Comparison of ENCODE assay signal across 8 cellular contexts in the genomic region with DNA sequence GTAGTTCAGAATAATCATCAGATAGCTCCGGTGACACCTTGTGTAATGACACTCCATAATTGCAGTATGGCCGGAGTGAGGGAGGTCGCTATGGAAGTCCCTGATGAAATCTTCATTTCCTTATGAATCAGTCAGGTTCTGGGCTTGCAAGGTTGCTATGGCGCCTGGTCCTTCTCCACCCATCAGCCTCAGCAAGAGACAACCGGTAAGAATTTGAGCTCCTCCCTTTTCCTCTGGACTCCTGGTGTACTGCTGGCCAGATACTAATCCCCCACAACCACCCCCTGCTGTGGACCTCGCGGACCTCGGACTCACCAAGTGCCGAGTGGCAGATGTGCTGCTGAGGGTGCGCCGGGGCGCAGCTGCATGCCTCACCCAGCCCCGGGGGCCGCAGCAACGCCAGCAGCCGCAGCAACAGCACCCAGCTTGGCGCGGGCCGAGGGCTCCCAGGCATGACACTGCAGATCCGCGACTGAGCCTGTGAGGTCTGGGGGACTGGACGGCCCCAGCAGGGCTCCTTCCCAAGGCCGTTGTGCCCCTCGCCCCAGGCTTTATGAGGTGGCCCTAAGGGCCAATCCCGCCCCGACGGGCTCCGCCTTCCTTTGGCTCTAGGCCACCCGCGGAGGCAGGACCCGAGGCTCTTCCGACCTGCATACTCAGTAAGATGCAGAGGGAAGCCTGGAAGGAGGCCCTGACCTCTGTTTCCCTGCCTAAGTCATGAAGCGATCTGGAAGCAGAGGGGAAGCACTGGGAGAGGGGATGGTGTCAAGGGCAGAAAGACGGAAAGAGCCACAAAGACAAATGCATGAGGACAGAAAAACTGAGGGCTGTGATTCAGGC. TPM values are rescaled to one million over a fixed set of nuclear protein-coding genes. Genes with fewer than 3 reads are reported as not detected.
DNase-seq lines count a peak whose midpoint lies in the region; ATAC-seq, FAIRE-seq and TF ChIP-seq lines count a peak whose summit lies in the region.

Gene TIMP4 (minus strand): TSS at position 526 of the 840 bp plus-strand sequence. CDS start 72 bp downstream, at position 454.

- intact Hi-C loops in K562 (cut with micrococcal nuclease) = no loop called here

- 3% methylated on average over 34 of the region's 34 CpGs for WGBS in K562 (ENCODE audit: insufficient coverage, low coverage, missing lambda C conversion rate)

- ATAC-seq in K562 (peak; percentile 63), HG03378 (IDR thresholded peaks at IDR 0.05; ENCODE audit: unreplicated experiment) (no peak)
- ATAC-seq in stimulated activated memory B cell treated with anti-CD40 and anti-IgM and Interleukin-4, amounts not matched to agents 10 μg/mL and 1 μg/mL and 100 μg/mL, for 72 hours = peak; percentile 11

- peaks cover 34% of the 10 kb centered on the region for H3K27me3 Mint-ChIP-seq in stimulated activated memory B cell treated with anti-CD40 and anti-IgM and Interleukin-4, amounts not matched to agents 10 μg/mL and 1 μg/mL and 100 μg/mL, for 72 hours

- H3K4me1 ChIP-seq in K562 (replicated peaks in 1 of 2; ENCODE audit: control insufficient read depth in 2 of 2, insufficient read depth in 2 of 2, low read length in 2 of 2) = peaks cover 4 to 6% of the 10 kb centered on the region in 2 experiments; a peak in 2 of 5 replicates

- H4K20me1 ChIP-seq in K562 (replicated peaks; ENCODE audit: control insufficient read depth, insufficient read depth, low read length) = 0 out of 2 replicates have a peak, but pooled peaks cover 3% of the 10 kb centered on the region

- H3K4me3 ChIP-seq in K562 = no peak within 1 kb of the TSS

- in situ Hi-C loops in K562 (cut with MboI) = no loop called here
- in situ Hi-C loops in GM13977 (cut with MboI; ENCODE audit: low pct_unique_long_range_greater_than_20kb, low sequenced_read_pairs, unreplicated experiment) = no loop called here

- TF ChIP-seq CTCF in K562 (IDR thresholded peaks at IDR 0.05 in 2 of 3, conservative IDR thresholded peaks at IDR 0.05 in 1 of 3; ENCODE audit: insufficient read depth in 2 of 3, low read depth in 1 of 3, low read length in 3 of 3) (no peak), GM13977 (IDR thresholded peaks at IDR 0.05; ENCODE audit: extremely low read depth, insufficient read depth, missing control alignments) (no peak)

- CTCF ChIA-PET in K562 (lab: Yijun Ruan, JAX; ENCODE audit: low intra/inter-chr PET ratio) = no interaction called here

- no peak within 1 kb of the TSS for H3K4me3 Mint-ChIP-seq in stimulated activated memory B cell treated with anti-CD40 and anti-IgM and Interleukin-4, amounts not matched to agents 10 μg/mL and 1 μg/mL and 100 μg/mL, for 72 hours

- no peak for TF ChIP-seq RAD21 in K562 (CRISPR knock-in tag; conservative IDR thresholded peaks at IDR 0.05 in 1 of 2, IDR thresholded peaks at IDR 0.05 in 1 of 2)

- H3K9me1 ChIP-seq in K562 (ENCODE audit: control insufficient read depth, insufficient read depth, low read length) = no peaks in the 10 kb centered on the region

- BruUV-seq in K562 (replicated peaks; lab: Mats Ljungman, UMichigan) = no TSS peak

- no peak for TF ChIP-seq EP300 in K562 (IDR thresholded peaks at IDR 0.05; ENCODE audit: low read length)

- H3K36me3 Mint-ChIP-seq in stimulated activated memory B cell treated with anti-CD40 and anti-IgM and Interleukin-4, amounts not matched to agents 10 μg/mL and 1 μg/mL and 100 μg/mL, for 72 hours = no peaks in the 10 kb centered on the region

- TF ChIP-seq POLR2A in K562 (conservative IDR thresholded peaks at IDR 0.05) = no peak

- no peak for FAIRE-seq in K562 (lab: Jason Lieb, UNC)

- no peaks in the 10 kb centered on the region for H3K36me3 ChIP-seq in K562 (ENCODE audit: control insufficient read depth, insufficient read depth, low read length)

- H3K27ac Mint-ChIP-seq in stimulated activated memory B cell treated with anti-CD40 and anti-IgM and Interleukin-4, amounts not matched to agents 10 μg/mL and 1 μg/mL and 100 μg/mL, for 72 hours = no peak within 1 kb of the TSS

- peaks cover 25 to 38% of the 10 kb centered on the region in 2 experiments; a peak in 4 of 5 replicates for H3K27me3 ChIP-seq in K562 (ENCODE audit: control insufficient read depth in 2 of 2, insufficient read depth in 2 of 2, low read length in 2 of 2)

- no peak within 1 kb of the TSS for H3K27ac ChIP-seq in K562 (ENCODE audit: extremely low read depth, low read depth, low read length)

- H3K4me2 ChIP-seq in K562 (ENCODE audit: insufficient read depth, low read length) = peak within 1 kb of the TSS; percentile 22; the same call in 1 of the 2 replicates

- peak; percentile 42 for DNase-seq in HT-29 (ENCODE audit: low spot score)
- DNase-seq in K562 (ENCODE audit: extremely low read depth in 1 of 4, low spot score in 3 of 4) = no peak
- peak; percentile 84 for DNase-seq in iris pigment epithelial cell (ENCODE audit: low read depth)
- DNase-seq in activated CD4-positive, CD25-positive, alpha-beta regulatory T cell treated with anti-CD3 and anti-CD28 coated beads, Interleukin-2, amount 50 U/mL, for 72 hours = no peak
- DNase-seq in GM13977 (ENCODE audit: low spot score) = no peak
- DNase-seq in mucosa of gallbladder (ENCODE audit: low spot score) = no peak

- H3K9me3 Mint-ChIP-seq in stimulated activated memory B cell treated with anti-CD40 and anti-IgM and Interleukin-4, amounts not matched to agents 10 μg/mL and 1 μg/mL and 100 μg/mL, for 72 hours = no peaks in the 10 kb centered on the region

- H2AFZ ChIP-seq in K562 (ENCODE audit: low read depth, low read length) = no peak within 1 kb of the TSS

- no peak within 1 kb of the TSS for H3K9ac ChIP-seq in K562 (ENCODE audit: insufficient read depth in 1 of 2, low read depth in 2 of 2, low read length in 2 of 2)

- H3K9me3 ChIP-seq in K562 (replicated peaks; ENCODE audit: control insufficient read depth, insufficient read depth, low read depth, low read length) = no peaks in the 10 kb centered on the region

- POLR2A ChIA-PET in K562 (lab: Yijun Ruan, JAX) = interaction anchor here (0.6 kb wide), 1 partner anchor 105 kb away, joined by 3 read pairs; no protein-coding TSS in a partner anchor

- no peaks in the 10 kb centered on the region for H3K79me2 ChIP-seq in K562 (ENCODE audit: control insufficient read depth, insufficient read depth, low read length)

- H3K4me1 Mint-ChIP-seq in stimulated activated memory B cell treated with anti-CD40 and anti-IgM and Interleukin-4, amounts not matched to agents 10 μg/mL and 1 μg/mL and 100 μg/mL, for 72 hours = no peaks in the 10 kb centered on the region

TF ChIP-seq in K562, 482 proteins besides CTCF, POLR2A, EP300 and RAD21 (continues in another document):
- TF ChIP-seq MAZ (CRISPR knock-in tag; conservative IDR thresholded peaks at IDR 0.05 in 1 of 2, IDR thresholded peaks at IDR 0.05 in 1 of 2) (peak in 1 of 2 experiments; percentile 43; a peak in 2 of 4 replicates), TBL1XR1 (IDR thresholded peaks at IDR 0.05; ENCODE audit: low read length in 2 of 2) (no peak), RFX1 (IDR thresholded peaks at IDR 0.05) (peak; percentile 39), SRSF9 (IDR thresholded peaks at IDR 0.05; ENCODE audit: borderline replicate concordance, low read depth, low read length) (no peak), U2AF2 (optimal IDR thresholded peaks at IDR 0.05; ENCODE audit: low read depth, low read length) (no peak), POLR2H (tag; IDR thresholded peaks at IDR 0.05; ENCODE audit: low read depth) (no peak), FIP1L1 (IDR thresholded peaks at IDR 0.05; ENCODE audit: low read depth, low read length, poor library complexity, severe bottlenecking) (no peak), STAG1 (CRISPR knock-in tag; IDR thresholded peaks at IDR 0.05; ENCODE audit: borderline replicate concordance) (peak; percentile 3; the same call in 1 of the 2 replicates), KAT7 (CRISPR knock-in tag; IDR thresholded peaks at IDR 0.05; ENCODE audit: borderline replicate concordance) (peak; percentile 75; the same call in 1 of the 2 replicates)
- TF ChIP-seq, protein P1, sequence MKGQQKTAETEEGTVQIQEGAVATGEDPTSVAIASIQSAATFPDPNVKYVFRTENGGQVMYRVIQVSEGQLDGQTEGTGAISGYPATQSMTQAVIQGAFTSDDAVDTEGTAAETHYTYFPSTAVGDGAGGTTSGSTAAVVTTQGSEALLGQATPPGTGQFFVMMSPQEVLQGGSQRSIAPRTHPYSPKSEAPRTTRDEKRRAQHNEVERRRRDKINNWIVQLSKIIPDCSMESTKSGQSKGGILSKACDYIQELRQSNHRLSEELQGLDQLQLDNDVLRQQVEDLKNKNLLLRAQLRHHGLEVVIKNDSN (CRISPR knock-in tag; IDR thresholded peaks at IDR 0.05) = 0 out of 2 replicates have a peak, but pooled peaks have one; percentile 13

RNA-seq across cellular contexts. Expression of gene TIMP4, which starts in this region (rescaled TPM):
- total RNA-seq in HT-29 (2014; rRNA removed; shearing (Covaris generic)) = 2.7 and 3.8 TPM in 2 replicates
- total RNA-seq in K562 (2011; cell fraction: chromatin; rRNA removed; ENCODE audit: low replicate concordance) = not detected in 2 replicates
- total RNA-seq in K562 (2011; cell fraction: nucleolus; rRNA removed) = not detected in 2 replicates
- not detected in 2 replicates for total RNA-seq in K562 (2011; cell fraction: nucleoplasm; rRNA removed)
- total RNA-seq in K562 (2014; rRNA removed) (not detected in 2 replicates), K562 (2014; rRNA removed; fragmentation: Illumina TruSeq; extraction: Trizol) (0.07 and 0.10 TPM in 2 replicates), K562 (2015; rRNA removed; fragmentation: Illumina TruSeq; extraction: Trizol) (not detected in 2 replicates), K562 (2021) (not detected in 2 replicates), mucosa of gallbladder (3.7 TPM)
- polyA plus RNA-seq in K562 (2011; rRNA removed) (not detected in 2 replicates), K562 (2014; fragmentation: Illumina TruSeq; extraction: Trizol) (0.08 TPM in 1 of 2 replicates, not detected in the other), K562 (2014; fragmentation: Nextera tagmentation; extraction: Ambion mirVana) (under 1 TPM in 1 of 2 experiments, not detected in 1; 0.03 TPM), K562 (2014; rRNA removed) (not detected in 2 replicates)
- 0.03 TPM in 1 of 2 replicates, not detected in the other for polyA plus RNA-seq in K562 (2011; cell fraction: cytosol; rRNA removed)
- polyA plus RNA-seq in K562 (2011; cell fraction: nucleus; rRNA removed) = not detected in 2 replicates
- polyA plus RNA-seq in K562 (2012) = 0.09 and 0.47 TPM in 2 replicates
- not detected in 2 replicates for polyA minus RNA-seq in K562 (2011; rRNA and poly(A)+ RNA removed)
- not detected in 2 replicates for polyA minus RNA-seq in K562 (2011; cell fraction: cytosol; rRNA and poly(A)+ RNA removed)
- polyA minus RNA-seq in K562 (2011; cell fraction: nucleus; rRNA and poly(A)+ RNA removed) = not detected in 2 replicates

Comparison
In these comparisons a context has a peak if more than half of its experiments do, and no peak if none do; other contexts are left out.
1. Peak in ATAC-seq and H3K4me2 ChIP-seq in K562; RNA of the gene not detected or under 1 TPM.
2. DNase-seq: peak in HT-29 (single experiment) and iris pigment epithelial cell (single experiment); none in K562 (0 of 4), activated CD4-positive, CD25-positive, alpha-beta regulatory T cell treated with anti-CD3 and anti-CD28 coated beads, Interleukin-2, amount 50 U/mL, for 72 hours (single experiment), GM13977 (single experiment) and mucosa of gallbladder (single experiment).